19 cellular contexts compared by ENCODE assay signal in the genomic region with DNA sequence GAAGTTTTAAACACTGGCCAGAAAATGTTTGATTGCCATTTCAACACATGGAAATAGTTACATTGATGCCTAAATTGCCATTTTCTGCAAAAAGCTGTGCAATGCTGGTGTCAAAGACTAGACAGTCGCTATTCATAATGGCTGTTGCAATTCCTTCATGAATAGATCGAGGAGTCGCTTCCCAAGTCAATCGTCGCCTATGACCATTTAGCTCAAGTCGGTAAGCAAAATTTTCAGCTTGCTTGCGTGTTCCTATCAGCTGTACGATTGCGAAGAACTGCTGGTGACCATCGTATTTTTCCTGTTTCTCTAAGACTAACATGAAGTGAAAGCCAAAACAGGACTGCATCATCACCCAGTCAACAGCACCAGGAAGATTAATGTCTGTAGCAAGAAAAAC. TPM values are rescaled to one million over a fixed set of nuclear protein-coding genes. Genes with fewer than 3 reads are reported as not detected.
DNase-seq lines count a peak whose midpoint lies in the region; ATAC-seq and TF ChIP-seq lines count a peak whose summit lies in the region.
"Had no signal": no experiment of that assay in that cellular context is flagged by ENCODE, and none has a peak within 500 bp of the region (broad histone marks: within the 10 kb centered on the region; RNA-seq: fewer than 3 reads in every experiment).

No MANE protein-coding gene starts in this region.

- DNase-seq in T-helper 17 cell (no peak), glutamatergic neuron (no peak), Ammon's horn (ENCODE audit: low spot score) (no peak), lower lobe of right lung (no peak), DMS153 treated with DMSO at 0.1 percent for 48 hours (lab: John Stamatoyannopoulos, UW; ENCODE audit: unreplicated experiment) (no peak)
- DNase-seq: DMS79 treated with DMSO at 0.1 percent for 48 hours; GM23248; KBM-7; NCI-H1092 treated with DMSO at 0.1 percent for 48 hours; NCI-H1436 treated with DMSO at 0.1 percent for 48 hours; NCI-H1930; NCI-H510A treated with DMSO at 0.1 percent for 48 hours; NCI-H748 treated with DMSO at 0.1 percent for 48 hours; NK-92 treated with Interleukin-12 subunit alpha and Interleukin-12 subunit beta, amount 100 ng/mL, for 24 hours had no signal

- H3K4me1 ChIP-seq in BLaER1 (peaks cover 60% of the 10 kb centered on the region), lower lobe of right lung (peaks cover 25% of the 10 kb centered on the region)

- H3K9ac ChIP-seq in BLaER1 = no peak overlapping the region
- H3K9ac ChIP-seq: GM23248 had no signal

- H3K27me3 Mint-ChIP-seq in T-helper 17 cell (no peaks in the 10 kb centered on the region), glutamatergic neuron (ENCODE audit: unreplicated experiment) (no peaks in the 10 kb centered on the region)

- peaks cover 99% of the 10 kb centered on the region for H4K20me1 ChIP-seq in BLaER1

- H3K4me1 Mint-ChIP-seq in T-helper 17 cell (peaks cover 12% of the 10 kb centered on the region), glutamatergic neuron (ENCODE audit: low read depth, unreplicated experiment) (peaks cover 41% of the 10 kb centered on the region)

- H3K4me3 ChIP-seq in BLaER1 (no peak overlapping the region), lower lobe of right lung (no peak overlapping the region)
- H3K4me3 ChIP-seq: GM23248, HAP-1 had no signal

- peaks cover 5% of the 10 kb centered on the region for H3K9me3 Mint-ChIP-seq in glutamatergic neuron (ENCODE audit: unreplicated experiment)

- H3K27ac ChIP-seq in 22Rv1 (0 out of 2 replicates have a peak overlapping the region, but pooled peaks have one; percentile 10), BLaER1 (peak overlapping the region; percentile 20; the same call in 1 of the 2 replicates), lower lobe of right lung (no peak overlapping the region)
- H3K27ac ChIP-seq: C4-2B, GM23248 had no signal

- peak overlapping the region; percentile 29 for H3K27ac Mint-ChIP-seq in T-helper 17 cell
- H3K27ac Mint-ChIP-seq in glutamatergic neuron (ENCODE audit: unreplicated experiment) = peak overlapping the region; percentile 86

- peaks cover 57% of the 10 kb centered on the region for H3K36me3 ChIP-seq in BLaER1
- peaks cover 26% of the 10 kb centered on the region for H3K36me3 ChIP-seq in lower lobe of right lung

- no peaks in the 10 kb centered on the region for H3K36me3 Mint-ChIP-seq in T-helper 17 cell (ENCODE audit: low read depth)
- H3K36me3 Mint-ChIP-seq in glutamatergic neuron (ENCODE audit: unreplicated experiment) = no peaks in the 10 kb centered on the region

- TF ChIP-seq CTCF in 22Rv1 (IDR thresholded peaks at IDR 0.05) = no peak
- TF ChIP-seq CTCF in glutamatergic neuron (IDR thresholded peaks at IDR 0.05; ENCODE audit: partially characterized antibody, unreplicated experiment) = no peak
- TF ChIP-seq CTCF in lower lobe of right lung (IDR thresholded peaks at IDR 0.05) = no peak

- ATAC-seq in T-helper 17 cell (no peak), GM19035 (IDR thresholded peaks at IDR 0.05; ENCODE audit: unreplicated experiment) (no peak), lower lobe of right lung (no peak)

- H3K4me3 Mint-ChIP-seq in T-helper 17 cell (no peak overlapping the region), glutamatergic neuron (ENCODE audit: unreplicated experiment) (no peak overlapping the region)

- H3K9me3 ChIP-seq in BLaER1 (no peaks in the 10 kb centered on the region), T-helper 17 cell (ENCODE audit: control insufficient read depth, low read length, poor library complexity, severe bottlenecking) (no peaks in the 10 kb centered on the region), lower lobe of right lung (no peaks in the 10 kb centered on the region)
- H3K9me3 ChIP-seq: HAP-1 had no signal

- intact Hi-C loops in lower lobe of right lung (cut with DNase I) = no loop called here

- H3K4me2 ChIP-seq in BLaER1 = peak overlapping the region; percentile 51

- H3K27me3 ChIP-seq in BLaER1 (no peaks in the 10 kb centered on the region), lower lobe of right lung (ENCODE audit: low read depth) (no peaks in the 10 kb centered on the region)

RNA-seq across cellular contexts. Expression of gene SIAH1, which starts 23.7 kb away (rescaled TPM):
- total RNA-seq in T-helper 17 cell (10 to 100 TPM; 36.4 to 41.2 TPM), glutamatergic neuron (ENCODE audit: unreplicated experiment) (46.7 TPM), lower lobe of right lung (24.4 TPM)
